In genomic region chr20:32626407-32626806, GRCh38 we compare ENCODE assay signal across 20 cellular contexts. TPM values are rescaled to one million over a fixed set of nuclear protein-coding genes. Genes with fewer than 3 reads are reported as not detected.
"Had no signal": no experiment of that assay in that cellular context is flagged by ENCODE, and none has a peak within 500 bp of the region (broad histone marks: within the 10 kb centered on the region; RNA-seq: fewer than 3 reads in every experiment).

No MANE protein-coding gene starts in this region.

- ATAC-seq: psoas muscle had no signal

- FAIRE-seq: endometrium, keratinocyte, urothelium cell line had no signal

- DNase-seq: cortex of kidney; erythroblast; esophagus squamous epithelium; foreskin melanocyte; psoas muscle; stimulated activated CD4-positive, alpha-beta T cell treated with anti-CD3 and anti-CD28 coated beads, Interleukin-4, amount 100 ng/mL, for 4 hours; upper lobe of left lung had no signal

- H3K4me3 ChIP-seq: lung, mucosa of descending colon, psoas muscle, skin epidermis, tibial nerve, upper lobe of left lung had no signal

- H3K9me3 ChIP-seq: esophagus squamous epithelium, mucosa of descending colon, psoas muscle, spleen, thoracic aorta, tibial nerve, upper lobe of left lung had no signal

- H3K36me3 ChIP-seq: esophagus squamous epithelium, spleen, thoracic aorta, tibial nerve, upper lobe of left lung had no signal

- H3K27ac ChIP-seq: esophagus squamous epithelium, psoas muscle, skin epidermis, spleen, thoracic aorta, tibial nerve, upper lobe of left lung had no signal

RNA-seq across cellular contexts. Expression of gene C20orf203, which starts 47.3 kb away (rescaled TPM):
- total RNA-seq: dermis microvascular lymphatic vessel endothelial cell, esophagus squamous epithelium, renal cortical epithelial cell had no signal
- polyA plus RNA-seq: keratinocyte, liver, psoas muscle, right cardiac atrium had no signal
